Comparison of ENCODE assay signal across 1 cellular context in the genomic region with DNA sequence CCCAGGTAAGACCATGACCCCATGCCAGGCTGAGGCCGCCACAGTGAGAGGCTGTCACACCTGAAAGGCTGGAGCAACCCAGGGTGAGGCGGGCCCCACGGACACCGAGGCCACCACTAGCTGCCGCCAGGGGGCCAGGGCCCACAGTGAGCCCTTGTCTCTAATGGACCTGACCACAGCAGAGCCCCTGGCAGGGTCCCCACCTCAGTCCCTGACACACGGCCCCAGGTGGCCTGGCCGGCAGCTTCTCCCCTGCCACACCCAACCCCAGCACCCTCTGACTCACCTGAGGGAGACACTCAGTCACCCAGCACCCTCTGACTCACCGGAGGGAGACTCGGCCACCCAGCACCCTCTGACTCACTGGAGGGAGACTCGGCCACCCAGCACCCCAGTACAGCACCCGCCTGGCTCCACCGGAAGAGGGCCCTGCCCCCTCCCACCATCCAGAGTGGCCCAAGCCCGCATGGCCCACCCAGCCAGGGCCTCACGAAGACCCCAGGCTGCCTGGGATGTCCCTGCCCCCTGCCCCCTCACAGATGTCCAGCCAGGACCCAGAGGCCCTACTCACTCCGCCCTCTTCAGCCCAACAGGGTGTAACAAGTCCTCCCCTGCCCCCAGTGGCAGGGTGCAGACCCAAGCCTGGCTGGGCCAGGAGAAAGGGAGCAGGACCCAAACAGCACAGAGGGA.
TF ChIP-seq lines count a peak whose summit lies in the region.

No MANE protein-coding gene starts in this region.

TF ChIP-seq in IMR-90, 13 proteins besides CTCF, POLR2A, EP300 and RAD21:
- TF ChIP-seq FOS (IDR thresholded peaks at IDR 0.05; ENCODE audit: low read depth, low read length) (peak; percentile 82), CEBPB (IDR thresholded peaks at IDR 0.05; ENCODE audit: low read depth, low read length) (no peak), USF2 (IDR thresholded peaks at IDR 0.05; ENCODE audit: low read depth, low read length) (no peak), MAZ (IDR thresholded peaks at IDR 0.05; ENCODE audit: borderline replicate concordance, low read depth, low read length) (no peak), RCOR1 (IDR thresholded peaks at IDR 0.05; ENCODE audit: insufficient replicate concordance, low read length) (peak; percentile 27), MAFK (IDR thresholded peaks at IDR 0.05; ENCODE audit: low read depth, low read length) (no peak), CHD1 (IDR thresholded peaks at IDR 0.05; ENCODE audit: low read depth, low read length) (no peak), SMC3 (IDR thresholded peaks at IDR 0.05; ENCODE audit: low read depth, low read length) (no peak), RFX5 (IDR thresholded peaks at IDR 0.05; ENCODE audit: low read depth, low read length) (no peak), BHLHE40 (IDR thresholded peaks at IDR 0.05; ENCODE audit: low read depth, low read length) (0 out of 2 replicates have a peak, but pooled peaks have one; percentile 16), NFE2L2 (IDR thresholded peaks at IDR 0.05; ENCODE audit: low read depth, low read length) (no peak), MXI1 (IDR thresholded peaks at IDR 0.05; ENCODE audit: borderline replicate concordance, low read depth, low read length) (no peak), ELK1 (IDR thresholded peaks at IDR 0.05; ENCODE audit: borderline replicate concordance, low read depth, low read length) (no peak)
